ENCODE assay signal across 1 cellular context in the genomic region with DNA sequence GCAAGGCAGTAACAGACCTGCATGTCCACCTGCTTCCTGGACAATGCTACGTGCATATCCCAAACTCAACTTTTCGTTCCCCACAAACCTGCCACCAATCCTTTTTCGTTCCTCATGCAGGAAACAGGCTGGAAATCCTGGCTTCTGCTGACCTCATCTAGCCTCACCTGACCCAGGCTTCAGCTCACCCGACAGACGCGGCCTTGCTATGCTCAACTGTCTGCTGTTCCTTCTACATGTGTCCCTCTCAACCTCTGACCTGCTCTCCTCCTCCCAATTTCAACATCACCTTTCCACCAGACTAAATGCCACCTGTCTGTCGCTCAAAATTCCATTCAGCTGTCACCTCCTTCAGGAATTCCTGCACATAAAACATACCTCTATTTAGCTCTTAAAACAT.
TF ChIP-seq lines count a peak whose summit lies in the region.

No MANE protein-coding gene starts in this region.

TF ChIP-seq in IMR-90, 13 proteins besides CTCF, POLR2A, EP300 and RAD21 (continued from another document):
- TF ChIP-seq, protein P1, sequence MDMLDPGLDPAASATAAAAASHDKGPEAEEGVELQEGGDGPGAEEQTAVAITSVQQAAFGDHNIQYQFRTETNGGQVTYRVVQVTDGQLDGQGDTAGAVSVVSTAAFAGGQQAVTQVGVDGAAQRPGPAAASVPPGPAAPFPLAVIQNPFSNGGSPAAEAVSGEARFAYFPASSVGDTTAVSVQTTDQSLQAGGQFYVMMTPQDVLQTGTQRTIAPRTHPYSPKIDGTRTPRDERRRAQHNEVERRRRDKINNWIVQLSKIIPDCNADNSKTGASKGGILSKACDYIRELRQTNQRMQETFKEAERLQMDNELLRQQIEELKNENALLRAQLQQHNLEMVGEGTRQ (IDR thresholded peaks at IDR 0.05; ENCODE audit: low read depth, low read length): no peak
- TF ChIP-seq RCOR1 (IDR thresholded peaks at IDR 0.05; ENCODE audit: insufficient replicate concordance, low read length) (no peak), CHD1 (IDR thresholded peaks at IDR 0.05; ENCODE audit: low read depth, low read length) (no peak), MAFK (IDR thresholded peaks at IDR 0.05; ENCODE audit: low read depth, low read length) (no peak), BHLHE40 (IDR thresholded peaks at IDR 0.05; ENCODE audit: low read depth, low read length) (no peak), ELK1 (IDR thresholded peaks at IDR 0.05; ENCODE audit: borderline replicate concordance, low read depth, low read length) (no peak), FOS (IDR thresholded peaks at IDR 0.05; ENCODE audit: low read depth, low read length) (no peak), SMC3 (IDR thresholded peaks at IDR 0.05; ENCODE audit: low read depth, low read length) (no peak), RFX5 (IDR thresholded peaks at IDR 0.05; ENCODE audit: low read depth, low read length) (no peak), MXI1 (IDR thresholded peaks at IDR 0.05; ENCODE audit: borderline replicate concordance, low read depth, low read length) (no peak), MAZ (IDR thresholded peaks at IDR 0.05; ENCODE audit: borderline replicate concordance, low read depth, low read length) (no peak), CEBPB (IDR thresholded peaks at IDR 0.05; ENCODE audit: low read depth, low read length) (no peak)
TF ChIP-seq in IMR-90: peak in this region for 0.
